ENCODE assay signal across 8 cellular contexts in the genomic region with DNA sequence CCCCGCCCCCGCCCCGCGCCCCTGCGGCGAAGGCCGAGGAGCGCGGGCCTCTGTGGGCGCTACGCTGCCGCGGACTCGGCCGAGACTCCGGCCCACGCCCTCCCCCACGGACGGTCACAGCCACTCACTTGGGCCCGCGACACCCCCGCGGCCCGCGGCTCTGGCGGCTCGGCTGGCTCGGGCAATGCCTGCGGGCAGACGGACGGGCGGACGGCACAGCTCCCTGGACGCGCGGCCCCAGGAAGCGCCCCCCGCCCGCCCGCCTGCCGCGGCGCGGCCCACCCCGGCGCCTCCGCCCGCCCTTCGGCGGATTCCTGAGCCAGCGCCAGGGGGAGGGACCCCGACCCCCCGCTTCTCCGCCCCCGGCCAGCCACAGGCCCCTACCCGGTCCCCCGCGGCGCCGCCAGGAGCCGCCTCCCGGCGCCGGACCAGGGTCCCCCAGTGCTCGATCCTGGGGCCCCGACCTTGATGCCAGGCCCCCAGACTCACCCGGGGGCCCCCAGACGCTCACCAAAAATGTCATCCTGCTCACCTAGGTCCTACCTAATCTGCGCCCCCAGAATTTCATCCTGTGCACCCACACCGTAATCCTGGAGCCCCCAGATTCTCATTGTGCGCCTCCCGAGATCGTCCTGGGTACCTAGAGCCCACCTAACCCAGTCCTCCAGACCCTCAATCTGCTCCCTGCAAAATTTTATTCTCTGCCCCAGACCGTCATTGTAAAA.
A peak's percentile ranks its signal among the peaks of the same experiment; 100 is the strongest.
DNase-seq lines count a peak whose midpoint lies in the region; FAIRE-seq and TF ChIP-seq lines count a peak whose summit lies in the region.

EFEMP2 (minus strand) TSS at position 246 of the 725 bp plus-strand sequence. CDS start 446 bp downstream, outside the sequence.

- peak within 1 kb of the TSS; percentile 22 for H3K9ac ChIP-seq in iPS-18a (ENCODE audit: low read length)

- peaks cover 4% of the 10 kb centered on the region for H3K4me1 ChIP-seq in iPS-18a (ENCODE audit: control insufficient read depth, low read depth, low read length)

- TF ChIP-seq CTCF in D721Med (IDR thresholded peaks at IDR 0.05; ENCODE audit: insufficient read depth, missing control alignments): no peak

- H3K36me3 ChIP-seq in iPS-18a (ENCODE audit: control insufficient read depth, low read depth, low read length): no peaks in the 10 kb centered on the region

- H3K9me3 ChIP-seq in iPS-18a (ENCODE audit: control insufficient read depth, low read depth, low read length): no peaks in the 10 kb centered on the region

- peaks cover 17% of the 10 kb centered on the region for H3K27me3 ChIP-seq in iPS-18a (ENCODE audit: control insufficient read depth, insufficient read depth, low read length)

- DNase-seq in NCI-H748 (lab: John Stamatoyannopoulos, UW; ENCODE audit: unreplicated experiment): peak; percentile 24
- no peak for DNase-seq in NCI-H748 treated with DMSO at 0.1 percent for 48 hours (lab: John Stamatoyannopoulos, UW)
- DNase-seq in inferior parietal cortex (ENCODE audit: extremely low spot score): no peak
- DNase-seq in D721Med (ENCODE audit: insufficient read length, low spot score): no peak
- no peak for DNase-seq in activated CD4-positive, alpha-beta T cell treated with anti-CD3 and anti-CD28 coated beads, Interleukin-2, amount 50 U/mL, for 48 hours

- H3K4me3 ChIP-seq in iPS-18a (ENCODE audit: low read length) (peak within 1 kb of the TSS; percentile 75), skin epidermis (peak within 1 kb of the TSS; percentile 36 to 54 (median 44))

- no peak for FAIRE-seq in D721Med (lab: Jason Lieb, UNC)

- H3K27ac ChIP-seq in angular gyrus (ENCODE audit: low read depth, low read length) (peak within 1 kb of the TSS; percentile 64), iPS-18a (ENCODE audit: low read length) (no peak within 1 kb of the TSS), skin epidermis (peak within 1 kb of the TSS; percentile 49 to 95 (median 84))
